Comparison of ENCODE assay signal across 10 cellular contexts in the genomic region with DNA sequence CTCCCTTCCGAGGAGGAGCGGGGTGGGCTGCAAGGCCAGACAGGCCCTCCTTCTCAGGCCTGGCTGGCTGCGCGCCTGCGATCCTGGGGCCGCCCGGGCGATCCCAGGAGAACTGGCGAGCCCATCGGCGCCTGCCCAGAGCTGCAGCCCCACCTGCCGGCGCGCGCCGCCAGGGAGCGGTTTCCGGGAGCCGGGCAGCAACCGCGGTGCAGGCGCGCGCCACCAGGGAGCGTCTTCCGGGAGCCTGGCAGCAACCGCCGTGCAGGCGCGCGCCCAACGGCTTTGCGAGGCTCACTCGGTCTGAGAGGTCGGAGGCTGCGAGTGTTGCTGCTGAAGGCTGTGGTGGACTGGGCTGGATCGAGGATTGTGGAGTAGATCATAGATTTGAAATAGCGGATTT.
DNase-seq lines count a peak whose midpoint lies in the region; ATAC-seq, FAIRE-seq and TF ChIP-seq lines count a peak whose summit lies in the region.
"Had no signal": no experiment of that assay in that cellular context is flagged by ENCODE, and none has a peak within 500 bp of the region (broad histone marks: within the 10 kb centered on the region; RNA-seq: fewer than 3 reads in every experiment).

No MANE protein-coding gene starts in this region.

- no peaks in the 10 kb centered on the region for H3K36me3 Mint-ChIP-seq in activated T-cell treated with anti-CD3 and anti-CD28 coated beads, Interleukin-2, amount 50 U/mL, for 24 hours (ENCODE audit: low read depth)
- no peaks in the 10 kb centered on the region for H3K36me3 Mint-ChIP-seq in activated T-cell treated with anti-CD3 and anti-CD28 coated beads, Interleukin-2, amount 50 U/mL, for 4 hours (ENCODE audit: insufficient read depth)
- H3K36me3 Mint-ChIP-seq: CD4-positive, CD25-positive, alpha-beta regulatory T cell; naive thymus-derived CD8-positive, alpha-beta T cell had no signal

- H3K27ac Mint-ChIP-seq in activated T-cell treated with anti-CD3 and anti-CD28 coated beads, Interleukin-2, amount 50 U/mL, for 24 hours = no peak overlapping the region
- H3K27ac Mint-ChIP-seq: CD4-positive, CD25-positive, alpha-beta regulatory T cell had no signal

- TF ChIP-seq CTCF in NB4 (IDR thresholded peaks at IDR 0.05; ENCODE audit: low read depth, low read length) (no peak), cardiac fibroblast (IDR thresholded peaks at IDR 0.05; ENCODE audit: low read depth, low read length) (peak; percentile 17)

- H3K27me3 ChIP-seq in aorta (ENCODE audit: control insufficient read depth in 1 of 2, insufficient read depth in 2 of 2, low read length in 1 of 2) = no peaks in the 10 kb centered on the region

- no peaks in the 10 kb centered on the region for H3K4me1 ChIP-seq in aorta (ENCODE audit: control insufficient read depth in 1 of 2, insufficient read depth in 2 of 2, low read length in 2 of 2)

- H3K4me3 ChIP-seq in NB4 (ENCODE audit: low read depth, low read length) (no peak overlapping the region), cardiac fibroblast (replicated peaks in 1 of 2; ENCODE audit: low read depth in 2 of 2, low read length in 2 of 2) (peak overlapping the region in 1 of 2 donors; percentile 45), aorta (ENCODE audit: low read length in 2 of 2) (no peak overlapping the region)

- H3K9me3 ChIP-seq in aorta (ENCODE audit: control insufficient read depth, low read length) = no peaks in the 10 kb centered on the region

- no peak overlapping the region for H3K27ac ChIP-seq in aorta (ENCODE audit: low read depth in 1 of 2, low read length in 2 of 2)

- FAIRE-seq in GM12891 (lab: Jason Lieb, UNC) = no peak

- no peak for ATAC-seq in activated T-cell treated with anti-CD3 and anti-CD28 coated beads, Interleukin-2, amount 50 U/mL, for 4 hours
- no peak for ATAC-seq in aorta (ENCODE audit: low FRiP score)
- ATAC-seq: naive thymus-derived CD8-positive, alpha-beta T cell had no signal

- H3K4me1 Mint-ChIP-seq in activated T-cell treated with anti-CD3 and anti-CD28 coated beads, Interleukin-2, amount 50 U/mL, for 24 hours (ENCODE audit: low read depth) = no peaks in the 10 kb centered on the region
- no peaks in the 10 kb centered on the region for H3K4me1 Mint-ChIP-seq in activated T-cell treated with anti-CD3 and anti-CD28 coated beads, Interleukin-2, amount 50 U/mL, for 4 hours (ENCODE audit: low read depth)
- H3K4me1 Mint-ChIP-seq: CD4-positive, CD25-positive, alpha-beta regulatory T cell; naive thymus-derived CD8-positive, alpha-beta T cell had no signal

- no peak for DNase-seq in activated T-cell treated with anti-CD3 and anti-CD28 coated beads, Interleukin-2, amount 50 U/mL, for 24 hours
- no peak for DNase-seq in activated T-cell treated with anti-CD3 and anti-CD28 coated beads, Interleukin-2, amount 50 U/mL, for 4 hours
- DNase-seq in NB4 (ENCODE audit: low read depth) (peak; percentile 15), cardiac fibroblast (ENCODE audit: low read depth in 2 of 2) (peak; percentile 0 to 57), left kidney (ENCODE audit: low read depth, low spot score) (peak; percentile 41), aorta (peak; percentile 73 to 84), GM12891 (ENCODE audit: insufficient read length, low spot score) (no peak), NCI-H2196 (lab: John Stamatoyannopoulos, UW; ENCODE audit: unreplicated experiment) (no peak)

- peak overlapping the region; percentile 23 for H3K4me3 Mint-ChIP-seq in activated T-cell treated with anti-CD3 and anti-CD28 coated beads, Interleukin-2, amount 50 U/mL, for 24 hours
- no peak overlapping the region for H3K4me3 Mint-ChIP-seq in activated T-cell treated with anti-CD3 and anti-CD28 coated beads, Interleukin-2, amount 50 U/mL, for 4 hours
- H3K4me3 Mint-ChIP-seq: CD4-positive, CD25-positive, alpha-beta regulatory T cell had no signal

- intact Hi-C loops in aorta (cut with DNase I) = no loop called here

- peaks cover 3% of the 10 kb centered on the region for H3K27me3 Mint-ChIP-seq in activated T-cell treated with anti-CD3 and anti-CD28 coated beads, Interleukin-2, amount 50 U/mL, for 24 hours
- H3K27me3 Mint-ChIP-seq in activated T-cell treated with anti-CD3 and anti-CD28 coated beads, Interleukin-2, amount 50 U/mL, for 4 hours (ENCODE audit: low read depth) = peaks cover 4% of the 10 kb centered on the region
- H3K27me3 Mint-ChIP-seq: CD4-positive, CD25-positive, alpha-beta regulatory T cell; naive thymus-derived CD8-positive, alpha-beta T cell had no signal

- no peaks in the 10 kb centered on the region for H3K36me3 ChIP-seq in aorta (ENCODE audit: control insufficient read depth in 1 of 2, insufficient read depth in 2 of 2, low read length in 1 of 2)

- TF ChIP-seq POLR2A in NB4 (IDR thresholded peaks at IDR 0.05; ENCODE audit: extremely low read depth, insufficient read length) (no peak), GM12891 (IDR thresholded peaks at IDR 0.05; ENCODE audit: low read depth, low read length) (no peak)

- no peaks in the 10 kb centered on the region for H3K9me3 Mint-ChIP-seq in activated T-cell treated with anti-CD3 and anti-CD28 coated beads, Interleukin-2, amount 50 U/mL, for 24 hours
- no peaks in the 10 kb centered on the region for H3K9me3 Mint-ChIP-seq in activated T-cell treated with anti-CD3 and anti-CD28 coated beads, Interleukin-2, amount 50 U/mL, for 4 hours

- 2 to 3% methylated on average over 32 to 38 of the region's 38 CpGs for WGBS in aorta, 2 donors

TF ChIP-seq in GM12891, 5 proteins besides CTCF, POLR2A, EP300 and RAD21:
- TF ChIP-seq POU2F2 (IDR thresholded peaks at IDR 0.05; ENCODE audit: low read depth, low read length) (no peak), PAX5 (IDR thresholded peaks at IDR 0.05; ENCODE audit: insufficient read depth, low read length, severe bottlenecking) (no peak), POLR2AphosphoS5 (IDR thresholded peaks at IDR 0.05; ENCODE audit: low read depth, low read length) (no peak), SPI1 (IDR thresholded peaks at IDR 0.05; ENCODE audit: low read depth, low read length) (no peak), TAF1 (IDR thresholded peaks at IDR 0.05; ENCODE audit: low read depth, low read length) (no peak)

Comparison
In these comparisons a context has a peak if more than half of its experiments do, and no peak if none do; other contexts are left out.
1. DNase-seq: peak in NB4 (single experiment), cardiac fibroblast (2 of 2), left kidney (single experiment) and aorta (2 of 2); none in activated T-cell treated with anti-CD3 and anti-CD28 coated beads, Interleukin-2, amount 50 U/mL, for 24 hours (single experiment), activated T-cell treated with anti-CD3 and anti-CD28 coated beads, Interleukin-2, amount 50 U/mL, for 4 hours (single experiment), GM12891 (single experiment) and NCI-H2196 (single experiment).